Comparison of ENCODE assay signal across 4 cellular contexts in genomic region chr12:117855165-117855564, GRCh38.
"Had no signal": no experiment of that assay in that cellular context is flagged by ENCODE, and none has a peak within 500 bp of the region (broad histone marks: within the 10 kb centered on the region; RNA-seq: fewer than 3 reads in every experiment).

No MANE protein-coding gene starts in this region.

- H3K4me1 ChIP-seq: HAP-1 had no signal

- H3K4me3 ChIP-seq: GM23338, HAP-1, K562 had no signal

- H3K4me2 ChIP-seq: GM23338 had no signal

- H3K36me3 ChIP-seq: HAP-1 had no signal

- H3K9me3 ChIP-seq: HAP-1 had no signal

- H2AFZ ChIP-seq: GM23338 had no signal

- FAIRE-seq: HTR-8/SVneo had no signal
